ENCODE assay signal across 7 cellular contexts in the genomic region with DNA sequence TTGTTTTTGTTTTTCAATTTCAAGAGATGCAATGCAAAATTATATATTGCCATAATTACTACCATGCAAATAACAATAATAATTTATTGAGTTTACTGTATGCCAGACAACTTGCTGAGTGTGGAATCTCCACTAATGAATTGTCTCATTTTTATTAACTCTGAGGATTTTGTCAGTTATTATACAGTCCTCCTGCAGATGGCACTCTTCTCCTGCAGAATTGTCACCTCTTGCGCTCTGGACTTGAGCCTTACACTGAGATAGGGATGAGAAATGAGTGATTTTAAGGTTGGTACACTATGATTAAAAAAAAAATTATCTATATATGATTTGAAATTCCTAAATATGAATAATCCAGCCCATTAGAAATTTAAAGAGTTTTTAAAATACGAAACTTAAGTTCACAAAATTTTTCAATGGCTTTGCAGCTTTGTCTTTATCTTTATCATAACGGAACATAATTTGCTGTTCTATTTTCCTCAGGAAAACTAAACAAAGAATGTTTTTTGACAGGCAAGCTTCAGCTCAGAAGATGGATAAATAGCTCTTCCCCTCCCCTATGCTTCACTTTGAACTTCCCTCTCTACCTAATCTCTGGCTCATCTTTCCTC. TPM values are rescaled to one million over a fixed set of nuclear protein-coding genes. Genes with fewer than 3 reads are reported as not detected.
DNase-seq lines count a peak whose midpoint lies in the region; ATAC-seq and TF ChIP-seq lines count a peak whose summit lies in the region.

No MANE protein-coding gene starts in this region.

- TF ChIP-seq CTCF in Peyer's patch (IDR thresholded peaks at IDR 0.05) (peak; percentile 21 to 84 (median 74)), mammary epithelial cell (conservative IDR thresholded peaks at IDR 0.05 in 1 of 2, IDR thresholded peaks at IDR 0.05 in 1 of 2; ENCODE audit: extremely low read depth in 1 of 2, insufficient read depth in 1 of 2, low read depth in 1 of 2, low read length in 2 of 2) (peak; percentile 61 to 71), kidney epithelial cell (IDR thresholded peaks at IDR 0.05; ENCODE audit: insufficient read depth, low read length, poor library complexity, severe bottlenecking) (peak; percentile 58), tibial nerve (IDR thresholded peaks at IDR 0.05) (peak; percentile 57 to 80 (median 71))

- H3K4me3 ChIP-seq in Peyer's patch, result no peak overlapping the region
- H3K4me3 ChIP-seq in mammary epithelial cell (replicated peaks in 1 of 3; ENCODE audit: insufficient read depth in 1 of 3, low read depth in 2 of 3, low read length in 3 of 3), result no peak overlapping the region
- H3K4me3 ChIP-seq in kidney epithelial cell (ENCODE audit: low read depth, low read length), result no peak overlapping the region
- H3K4me3 ChIP-seq in tibial nerve, result no peak overlapping the region

- no peaks in the 10 kb centered on the region for H3K4me1 ChIP-seq in Peyer's patch
- H3K4me1 ChIP-seq in mammary epithelial cell (ENCODE audit: insufficient read depth, low read length), result no peaks in the 10 kb centered on the region
- H3K4me1 ChIP-seq in tibial nerve, result no peaks in the 10 kb centered on the region

- BruUV-seq in mammary epithelial cell (replicated peaks; lab: Mats Ljungman, UMichigan), result no TSS peak

- H2AFZ ChIP-seq in mammary epithelial cell (ENCODE audit: low read depth, low read length), result no peak overlapping the region

- WGBS in mammary epithelial cell (ENCODE audit: low coverage, missing lambda C conversion rate), result 60% methylated on average over 3 of the region's 3 CpGs
- 60 to 61% methylated on average over 3 of the region's 3 CpGs for WGBS in tibial nerve, 2 donors

- H3K9ac ChIP-seq in mammary epithelial cell (ENCODE audit: insufficient read depth, low read length), result no peak overlapping the region

- TF ChIP-seq POLR2A in Peyer's patch (IDR thresholded peaks at IDR 0.05), result no peak
- TF ChIP-seq POLR2A in tibial nerve (IDR thresholded peaks at IDR 0.05), result no peak

- dilution Hi-C loops in mammary epithelial cell (cut with HindIII; ENCODE audit: low sequenced_read_pairs), result no loop called here

- H3K79me2 ChIP-seq in mammary epithelial cell (ENCODE audit: insufficient read depth, low read length), result no peaks in the 10 kb centered on the region

- H3K36me3 ChIP-seq in Peyer's patch, result no peaks in the 10 kb centered on the region
- H3K36me3 ChIP-seq in mammary epithelial cell (ENCODE audit: insufficient read depth, low read length), result no peaks in the 10 kb centered on the region
- no peaks in the 10 kb centered on the region for H3K36me3 ChIP-seq in kidney epithelial cell (ENCODE audit: control insufficient read depth, insufficient read depth, low read length)
- no peaks in the 10 kb centered on the region for H3K36me3 ChIP-seq in tibial nerve

- intact Hi-C loops in mammary epithelial cell (cut with micrococcal nuclease), result loop anchor here (1.0 to 10.0 kb wide), 5 partner anchors 90 to 1370 kb away; no protein-coding TSS in a partner anchor

- DNase-seq in ELR (ENCODE audit: low read depth), result peak; percentile 52
- no peak for DNase-seq in Peyer's patch
- DNase-seq in mammary epithelial cell, result peak; percentile 23
- no peak for DNase-seq in kidney epithelial cell (ENCODE audit: low read depth)
- peak in 1 of 2 donors; percentile 52 for DNase-seq in tibial nerve (ENCODE audit: low spot score in 2 of 2)

- H3K27ac ChIP-seq in Peyer's patch (no peak overlapping the region), mammary epithelial cell (ENCODE audit: insufficient read depth, low read depth, low read length) (no peak overlapping the region), tibial nerve (no peak overlapping the region)

- no peaks in the 10 kb centered on the region for H3K9me3 ChIP-seq in Peyer's patch
- H3K9me3 ChIP-seq in mammary epithelial cell (replicated peaks; ENCODE audit: insufficient read depth, low read length), result no peaks in the 10 kb centered on the region
- no peaks in the 10 kb centered on the region for H3K9me3 ChIP-seq in tibial nerve

- no peaks in the 10 kb centered on the region for H4K20me1 ChIP-seq in mammary epithelial cell (ENCODE audit: insufficient read depth, low read length)

- in situ Hi-C loops in mammary epithelial cell (cut with MboI; ENCODE audit: low sequenced_read_pairs in 2 of 2), result loop anchor here (25.0 kb wide), 2 partner anchors 1260 to 1385 kb away; a partner anchor contains a TSS

- H3K27me3 ChIP-seq in Peyer's patch, result no peaks in the 10 kb centered on the region
- H3K27me3 ChIP-seq in mammary epithelial cell (ENCODE audit: insufficient read depth, low read length), result no peaks in the 10 kb centered on the region
- H3K27me3 ChIP-seq in kidney epithelial cell (ENCODE audit: control insufficient read depth, insufficient read depth, low read length), result no peaks in the 10 kb centered on the region
- H3K27me3 ChIP-seq in tibial nerve, result no peaks in the 10 kb centered on the region

- no peak overlapping the region for H3K4me2 ChIP-seq in mammary epithelial cell (ENCODE audit: insufficient read depth, low read depth, low read length)

- CTCF ChIA-PET in mammary epithelial cell (lab: Charles Lee; ENCODE audit: low non-redundant PET), result interaction anchor here (0.6 kb wide), 1 partner anchor 45 kb away, joined by 3 read pairs; no protein-coding TSS in a partner anchor

- peak in 1 of 2 donors; percentile 11 for TF ChIP-seq EP300 in tibial nerve (IDR thresholded peaks at IDR 0.05)

- ATAC-seq in GM19463 (IDR thresholded peaks at IDR 0.05; ENCODE audit: unreplicated experiment) (peak; percentile 67), HG03565 (IDR thresholded peaks at IDR 0.05; ENCODE audit: unreplicated experiment) (peak; percentile 61)

RNA-seq across cellular contexts. Expression of a gene that starts 12.7 kb away (rescaled TPM):
- total RNA-seq in Peyer's patch, result 10 to 100 TPM; 12.9 to 31.5 (median 19.7) TPM
- total RNA-seq in mammary epithelial cell, result 10 to 100 TPM; 21.7 to 24.0 TPM
- 13.4 TPM for polyA plus RNA-seq in mammary epithelial cell
- polyA minus RNA-seq in mammary epithelial cell, result 6.6 TPM
- total RNA-seq in kidney epithelial cell, result 69.0 and 79.0 TPM in 2 replicates
- total RNA-seq in tibial nerve, result 10 to 100 TPM; 12.9 to 30.4 (median 16.2) TPM

Comparison
In these comparisons a context has a peak if more than half of its experiments do, and no peak if none do; other contexts are left out.
1. DNase-seq: peak in ELR (single experiment) and mammary epithelial cell (single experiment); none in Peyer's patch (0 of 3) and kidney epithelial cell (single experiment).
2. Peak in every context shown above with its lines, with median percentiles within 50 percentile points of each other: CTCF ChIP-seq.